ENCODE assay signal across 11 cellular contexts in the genomic region with DNA sequence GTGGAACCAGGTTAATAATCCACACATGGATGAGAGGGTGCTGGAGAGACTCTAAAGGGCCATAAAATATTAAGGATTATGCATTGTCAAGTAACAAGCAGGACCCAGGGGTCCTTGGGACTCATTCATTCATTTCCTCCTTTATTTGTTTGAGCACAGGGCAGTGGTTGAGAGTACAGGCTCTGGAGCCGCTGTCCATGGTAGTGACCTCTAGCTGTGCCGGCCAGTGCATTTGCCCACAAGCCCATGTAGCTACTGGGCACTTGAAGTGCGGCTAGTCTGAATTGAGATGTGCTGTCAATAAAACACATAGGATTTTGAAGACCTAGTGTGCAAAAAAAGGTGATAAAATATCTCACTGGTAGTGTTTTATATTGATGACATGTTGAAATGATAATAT.
A peak's percentile ranks its signal among the peaks of the same experiment; 100 is the strongest.
DNase-seq lines count a peak whose midpoint lies in the region; ATAC-seq, FAIRE-seq and TF ChIP-seq lines count a peak whose summit lies in the region.
"Had no signal": no experiment of that assay in that cellular context is flagged by ENCODE, and none has a peak within 500 bp of the region (broad histone marks: within the 10 kb centered on the region; RNA-seq: fewer than 3 reads in every experiment).

No MANE protein-coding gene starts in this region.

- intact Hi-C loops in HepG2 (cut with micrococcal nuclease; ENCODE audit: unreplicated experiment) = no loop called here

- 3% methylated on average over 3 of the region's 3 CpGs for WGBS in HepG2 (ENCODE audit: low lambda C conversion rate)

- TF ChIP-seq EP300 in HepG2 (IDR thresholded peaks at IDR 0.05; ENCODE audit: low read depth in 2 of 2, low read length in 2 of 2) (no peak), HepG2 (CRISPR knock-in tag; IDR thresholded peaks at IDR 0.05; ENCODE audit: borderline replicate concordance) (no peak)

- H2AFZ ChIP-seq in HepG2 (ENCODE audit: low read length) = no peak overlapping the region

- POLR2A ChIA-PET in HepG2 (lab: Yijun Ruan, JAX) = no interaction called here

- H3K4me2 ChIP-seq in HepG2 (ENCODE audit: low read depth, low read length) = no peak overlapping the region

- H3K36me3 ChIP-seq in HepG2 (replicated peaks in 1 of 2; ENCODE audit: control insufficient read depth in 1 of 2, insufficient read depth in 2 of 2, low read length in 2 of 2) = no peaks in the 10 kb centered on the region

- no peaks in the 10 kb centered on the region for H3K4me1 ChIP-seq in HepG2 (ENCODE audit: insufficient read depth, low read length)

- H3K4me3 ChIP-seq in HepG2 (replicated peaks in 1 of 3; ENCODE audit: insufficient read depth in 1 of 3, low read depth in 2 of 3, low read length in 3 of 3) = no peak overlapping the region

- TF ChIP-seq RAD21 in HepG2 (CRISPR knock-in tag; IDR thresholded peaks at IDR 0.05) = no peak

- no peak for TF ChIP-seq POLR2A in HepG2 (IDR thresholded peaks at IDR 0.05; ENCODE audit: insufficient read depth in 1 of 2, low read depth in 2 of 2, low read length in 2 of 2)

- CTCF ChIA-PET in HepG2 (lab: Yijun Ruan, JAX; ENCODE audit: low intra/inter-chr PET ratio, low total read pairs) = no interaction called here

- no peak for TF ChIP-seq CTCF in HepG2 (CRISPR knock-in tag; IDR thresholded peaks at IDR 0.05)

- no peak for FAIRE-seq in HepG2 (lab: Jason Lieb, UNC)

- BruUV-seq in HepG2 (replicated peaks; lab: Mats Ljungman, UMichigan) = no TSS peak

- peaks cover 4 to 12% of the 10 kb centered on the region in 2 experiments; a peak in 3 of 5 replicates for H3K27me3 ChIP-seq in HepG2 (ENCODE audit: control insufficient read depth in 1 of 2, insufficient read depth in 2 of 2, low read length in 2 of 2)

- in situ Hi-C loops in HepG2 (cut with HindIII; ENCODE audit: extremely low pct_ligation_motif_present, low pct_unique_long_range_greater_than_20kb) = no loop called here

- no peaks in the 10 kb centered on the region for H3K9me3 ChIP-seq in HepG2 (ENCODE audit: low read length)

- ATAC-seq in HepG2 = peak; percentile 56; the same call in 1 of the 3 replicates
- ATAC-seq in GM19324 (IDR thresholded peaks at IDR 0.05; ENCODE audit: low FRiP score, unreplicated experiment) = no peak
- no peak for ATAC-seq in HG03520 (IDR thresholded peaks at IDR 0.05; ENCODE audit: unreplicated experiment)

- no peak overlapping the region for H3K9ac ChIP-seq in HepG2 (ENCODE audit: insufficient read depth, low read depth, low read length)
- H3K9ac ChIP-seq: parathyroid adenoma had no signal

- no peaks in the 10 kb centered on the region for H4K20me1 ChIP-seq in HepG2 (ENCODE audit: insufficient read depth, low read length)

- no peaks in the 10 kb centered on the region for H3K79me2 ChIP-seq in HepG2 (ENCODE audit: insufficient read depth, low read length)
- H3K79me2 ChIP-seq: parathyroid adenoma had no signal

- DNase-seq in AML-193 (lab: John Stamatoyannopoulos, UW) (peak; percentile 8 to 27), MV-4-11 (lab: John Stamatoyannopoulos, UW) (peak; percentile 5), HepG2 (ENCODE audit: low spot score) (no peak), CD1c-positive myeloid dendritic cell (ENCODE audit: extremely low spot score) (no peak)
- DNase-seq in stimulated activated CD4-positive, alpha-beta T cell treated with anti-CD3 and anti-CD28 coated beads, Interleukin-1b, Interleukin-23, amount 100 ng/mL, for 48 hours = no peak
- DNase-seq: CD4-positive, CD25-positive, alpha-beta regulatory T cell; NCI-H2029 had no signal

- H3K27ac ChIP-seq in cingulate gyrus (ENCODE audit: low read depth, low read length) (peak overlapping the region; percentile 75), HepG2 (ENCODE audit: extremely low read length, insufficient read depth, low read length) (no peak overlapping the region)
- H3K27ac ChIP-seq: parathyroid adenoma had no signal

TF ChIP-seq in HepG2, 621 proteins besides CTCF, POLR2A, EP300 and RAD21 (continues in another document):
- TF ChIP-seq, protein P1, sequence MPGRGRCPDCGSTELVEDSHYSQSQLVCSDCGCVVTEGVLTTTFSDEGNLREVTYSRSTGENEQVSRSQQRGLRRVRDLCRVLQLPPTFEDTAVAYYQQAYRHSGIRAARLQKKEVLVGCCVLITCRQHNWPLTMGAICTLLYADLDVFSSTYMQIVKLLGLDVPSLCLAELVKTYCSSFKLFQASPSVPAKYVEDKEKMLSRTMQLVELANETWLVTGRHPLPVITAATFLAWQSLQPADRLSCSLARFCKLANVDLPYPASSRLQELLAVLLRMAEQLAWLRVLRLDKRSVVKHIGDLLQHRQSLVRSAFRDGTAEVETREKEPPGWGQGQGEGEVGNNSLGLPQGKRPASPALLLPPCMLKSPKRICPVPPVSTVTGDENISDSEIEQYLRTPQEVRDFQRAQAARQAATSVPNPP (CRISPR knock-in tag; IDR thresholded peaks at IDR 0.05) = no peak
- TF ChIP-seq TRIM22 (IDR thresholded peaks at IDR 0.05) (no peak), MIXL1 (CRISPR knock-in tag; IDR thresholded peaks at IDR 0.05) (no peak), ZNF574 (CRISPR knock-in tag; IDR thresholded peaks at IDR 0.05) (no peak), ZNF768 (CRISPR knock-in tag; IDR thresholded peaks at IDR 0.05) (no peak), MAZ (IDR thresholded peaks at IDR 0.05; ENCODE audit: borderline replicate concordance, low read depth, low read length) (no peak), MAZ (CRISPR knock-in tag; IDR thresholded peaks at IDR 0.05; ENCODE audit: low read depth) (no peak), HMG20B (CRISPR knock-in tag; conservative IDR thresholded peaks at IDR 0.05) (no peak), ZNF337 (CRISPR knock-in tag; IDR thresholded peaks at IDR 0.05; ENCODE audit: borderline replicate concordance, low read depth) (no peak), CAMTA2 (CRISPR knock-in tag; IDR thresholded peaks at IDR 0.05; ENCODE audit: borderline replicate concordance) (no peak), TBX3 (IDR thresholded peaks at IDR 0.05; ENCODE audit: borderline replicate concordance) (no peak), SP2 (CRISPR knock-in tag; IDR thresholded peaks at IDR 0.05) (no peak), ZNF792 (CRISPR knock-in tag; IDR thresholded peaks at IDR 0.05) (peak; percentile 66; the same call in 1 of the 2 replicates), ZNF468 (CRISPR knock-in tag; IDR thresholded peaks at IDR 0.05) (no peak), ZBTB1 (CRISPR knock-in tag; IDR thresholded peaks at IDR 0.05; ENCODE audit: borderline replicate concordance) (no peak), ZSCAN12 (CRISPR knock-in tag; IDR thresholded peaks at IDR 0.05) (no peak), ZNF678 (CRISPR knock-in tag; IDR thresholded peaks at IDR 0.05) (no peak), PAX8 (CRISPR knock-in tag; IDR thresholded peaks at IDR 0.05; ENCODE audit: borderline replicate concordance) (no peak), PTBP1 (IDR thresholded peaks at IDR 0.05; ENCODE audit: low read depth, low read length, poor library complexity, severe bottlenecking) (no peak), RBM39 (IDR thresholded peaks at IDR 0.05; ENCODE audit: low read depth, low read length, poor library complexity, severe bottlenecking) (no peak), ZNF816 (CRISPR knock-in tag; IDR thresholded peaks at IDR 0.05; ENCODE audit: borderline replicate concordance) (no peak), ATRX (CRISPR knock-in tag; IDR thresholded peaks at IDR 0.05; ENCODE audit: borderline replicate concordance) (no peak), ZNF234 (CRISPR knock-in tag; conservative IDR thresholded peaks at IDR 0.05) (no peak), ZNF484 (CRISPR knock-in tag; IDR thresholded peaks at IDR 0.05; ENCODE audit: borderline replicate concordance, low read depth) (no peak), EHMT2 (IDR thresholded peaks at IDR 0.05; ENCODE audit: borderline replicate concordance, low read depth, low read length) (peak; percentile 54; the same call in 1 of the 2 replicates), SRSF9 (IDR thresholded peaks at IDR 0.05; ENCODE audit: borderline replicate concordance, insufficient read depth, low read depth, low read length, poor library complexity, severe bottlenecking) (no peak), KLF11 (CRISPR knock-in tag; IDR thresholded peaks at IDR 0.05) (peak; percentile 51; the same call in 1 of the 2 replicates), ZNF17 (CRISPR knock-in tag; IDR thresholded peaks at IDR 0.05) (no peak), ELF3 (CRISPR knock-in tag; IDR thresholded peaks at IDR 0.05) (0 out of 2 replicates have a peak, but pooled peaks have one; percentile 34)

Comparison
In these comparisons a context has a peak if more than half of its experiments do, and no peak if none do; other contexts are left out.
1. DNase-seq: peak in AML-193 (2 of 2) and MV-4-11 (single experiment); none in HepG2 (single experiment), CD1c-positive myeloid dendritic cell (single experiment) and stimulated activated CD4-positive, alpha-beta T cell treated with anti-CD3 and anti-CD28 coated beads, Interleukin-1b, Interleukin-23, amount 100 ng/mL, for 48 hours (single experiment).